ENCODE assay signal across 16 cellular contexts in genomic region chr12:112234303-112234702, GRCh38.
DNase-seq lines count a peak whose midpoint lies in the region; ATAC-seq, FAIRE-seq and TF ChIP-seq lines count a peak whose summit lies in the region.
"Had no signal": no experiment of that assay in that cellular context is flagged by ENCODE, and none has a peak within 500 bp of the region (broad histone marks: within the 10 kb centered on the region; RNA-seq: fewer than 3 reads in every experiment).

No MANE protein-coding gene starts in this region.

- no peak overlapping the region for H3K4me3 ChIP-seq in trophoblast cell (ENCODE audit: low read depth, low read length)
- H3K4me3 ChIP-seq: HAP-1 had no signal

- no peak overlapping the region for H3K9ac ChIP-seq in trophoblast cell (ENCODE audit: low read length)

- intact Hi-C loops in natural killer cell (cut with micrococcal nuclease), result no loop called here

- no peak overlapping the region for H4K91ac ChIP-seq in trophoblast cell (ENCODE audit: low read depth, low read length)

- no peak overlapping the region for H3K14ac ChIP-seq in trophoblast cell (ENCODE audit: low read length)

- peaks cover 16 to 33% of the 10 kb centered on the region in 2 experiments for H3K36me3 ChIP-seq in trophoblast cell (ENCODE audit: control insufficient read depth in 1 of 2, insufficient read depth in 2 of 2, low read length in 2 of 2)

- H4K8ac ChIP-seq in trophoblast cell (ENCODE audit: low read depth, low read length), result no peak overlapping the region

- peaks cover 4% of the 10 kb centered on the region; the same call in 1 of the 2 replicates for H3K27me3 Mint-ChIP-seq in HFFc6 (ENCODE audit: insufficient read depth)
- H3K27me3 Mint-ChIP-seq in activated T-helper 17 cell treated with anti-CD3 and anti-CD28 coated beads, Interleukin-2, amount 50 U/mL, for 72 hours, result no peaks in the 10 kb centered on the region
- no peaks in the 10 kb centered on the region for H3K27me3 Mint-ChIP-seq in natural killer cell (ENCODE audit: low read depth in 2 of 2)
- H3K27me3 Mint-ChIP-seq: CD4-positive, alpha-beta memory T cell had no signal

- H3K9me3 Mint-ChIP-seq in HFFc6 (no peaks in the 10 kb centered on the region), natural killer cell (no peaks in the 10 kb centered on the region)
- H3K9me3 Mint-ChIP-seq in activated T-helper 17 cell treated with anti-CD3 and anti-CD28 coated beads, Interleukin-2, amount 50 U/mL, for 72 hours, result no peaks in the 10 kb centered on the region
- H3K9me3 Mint-ChIP-seq: CD4-positive, alpha-beta memory T cell had no signal

- peaks cover 9 to 10% of the 10 kb centered on the region in 2 experiments for H3K4me1 ChIP-seq in trophoblast cell (ENCODE audit: control insufficient read depth in 1 of 2, insufficient read depth in 2 of 2, low read length in 2 of 2)
- H3K4me1 ChIP-seq: HAP-1 had no signal

- H2BK12ac ChIP-seq in trophoblast cell (ENCODE audit: low read length), result no peak overlapping the region

- no CpG with 5 or more reads among the region's 2 CpGs for WGBS in trophoblast cell (ENCODE audit: extremely low coverage, insufficient coverage, insufficient read length)

- no peak overlapping the region for H4K12ac ChIP-seq in trophoblast cell (ENCODE audit: low read depth, low read length)

- no peak overlapping the region for H3K4me2 ChIP-seq in trophoblast cell (ENCODE audit: low read length)

- peaks cover 3% of the 10 kb centered on the region for H3K79me1 ChIP-seq in trophoblast cell (ENCODE audit: low read length)

- H3K27ac Mint-ChIP-seq in HFFc6 (peak overlapping the region; percentile 10; the same call in 1 of the 2 replicates), natural killer cell (no peak overlapping the region)
- H3K27ac Mint-ChIP-seq in activated T-helper 17 cell treated with anti-CD3 and anti-CD28 coated beads, Interleukin-2, amount 50 U/mL, for 72 hours, result peak overlapping the region; percentile 50

- no peak overlapping the region for H2AFZ ChIP-seq in trophoblast cell (ENCODE audit: insufficient read depth, low read length, poor library complexity)

- no peak overlapping the region for H3K18ac ChIP-seq in trophoblast cell (ENCODE audit: low read length)

- no peak for TF ChIP-seq CTCF in HFFc6 (IDR thresholded peaks at IDR 0.05)
- TF ChIP-seq CTCF in natural killer cell (IDR thresholded peaks at IDR 0.05), result no peak

- no peak for ATAC-seq in activated T-helper 17 cell treated with anti-CD3 and anti-CD28 coated beads, Interleukin-2, amount 50 U/mL, for 72 hours (replicated peaks)
- ATAC-seq in natural killer cell, result no peak

- no peak overlapping the region for H2BK5ac ChIP-seq in trophoblast cell (ENCODE audit: low read depth, low read length, poor library complexity)

- no peaks in the 10 kb centered on the region for H3K9me3 ChIP-seq in trophoblast cell (ENCODE audit: insufficient read depth, low read depth, low read length)
- H3K9me3 ChIP-seq: HAP-1 had no signal

- H3K4ac ChIP-seq in trophoblast cell (ENCODE audit: low read depth, low read length), result no peak overlapping the region

- peaks cover 14% of the 10 kb centered on the region for H3K4me1 Mint-ChIP-seq in HFFc6 (ENCODE audit: low read depth)
- no peaks in the 10 kb centered on the region for H3K4me1 Mint-ChIP-seq in activated T-helper 17 cell treated with anti-CD3 and anti-CD28 coated beads, Interleukin-2, amount 50 U/mL, for 72 hours
- H3K4me1 Mint-ChIP-seq in natural killer cell, result no peaks in the 10 kb centered on the region
- H3K4me1 Mint-ChIP-seq: CD4-positive, alpha-beta memory T cell had no signal

- no peak overlapping the region for H3K27ac ChIP-seq in trophoblast cell (ENCODE audit: low read depth, low read length)

- H3K4me3 Mint-ChIP-seq in HFFc6, result no peak overlapping the region
- no peak overlapping the region for H3K4me3 Mint-ChIP-seq in activated T-helper 17 cell treated with anti-CD3 and anti-CD28 coated beads, Interleukin-2, amount 50 U/mL, for 72 hours
- no peak overlapping the region for H3K4me3 Mint-ChIP-seq in natural killer cell
- H3K4me3 Mint-ChIP-seq: CD4-positive, alpha-beta memory T cell had no signal

- no peaks in the 10 kb centered on the region for H3K27me3 ChIP-seq in trophoblast cell (ENCODE audit: insufficient read depth, low read length)

- H2AK5ac ChIP-seq in trophoblast cell (ENCODE audit: low read length), result no peak overlapping the region

- no peak overlapping the region for H3K23ac ChIP-seq in trophoblast cell (ENCODE audit: low read length)

- DNase-seq in HFFc6, result no peak
- DNase-seq in trophoblast cell, result peak; percentile 84 to 94
- DNase-seq in RCC 7860 (ENCODE audit: low spot score), result no peak
- DNase-seq in D341Med (ENCODE audit: low spot score), result no peak
- DNase-seq in natural killer cell, result no peak
- DNase-seq: C1 segment of cervical spinal cord; Calu3; CD4-positive, alpha-beta memory T cell; COR-L47; DMS153; DND-41; GOT3 had no signal

- FAIRE-seq in RCC 7860 (lab: Jason Lieb, UNC), result no peak
- FAIRE-seq: GM12892, H54 had no signal

- H3K36me3 Mint-ChIP-seq in HFFc6 (ENCODE audit: low read depth), result peaks cover 39% of the 10 kb centered on the region
- peaks cover 99% of the 10 kb centered on the region for H3K36me3 Mint-ChIP-seq in activated T-helper 17 cell treated with anti-CD3 and anti-CD28 coated beads, Interleukin-2, amount 50 U/mL, for 72 hours (ENCODE audit: low read depth)
- peaks cover 31% of the 10 kb centered on the region for H3K36me3 Mint-ChIP-seq in natural killer cell

- H2BK120ac ChIP-seq in trophoblast cell (ENCODE audit: insufficient read depth, low read length, poor library complexity), result no peak overlapping the region

- H3K79me2 ChIP-seq in trophoblast cell (ENCODE audit: control insufficient read depth, insufficient read depth, low read length, poor library complexity), result peaks cover 3% of the 10 kb centered on the region

Comparison
In these comparisons a context has a peak if more than half of its experiments do, and no peak if none do; other contexts are left out.
1. DNase-seq: peak in trophoblast cell (2 of 2); none in HFFc6 (single experiment), RCC 7860 (single experiment), D341Med (single experiment) and natural killer cell (single experiment).
2. H3K27ac Mint-ChIP-seq: peak in HFFc6 (single experiment) and activated T-helper 17 cell treated with anti-CD3 and anti-CD28 coated beads, Interleukin-2, amount 50 U/mL, for 72 hours (single experiment); none in natural killer cell (0 of 2).